In the genomic region with DNA sequence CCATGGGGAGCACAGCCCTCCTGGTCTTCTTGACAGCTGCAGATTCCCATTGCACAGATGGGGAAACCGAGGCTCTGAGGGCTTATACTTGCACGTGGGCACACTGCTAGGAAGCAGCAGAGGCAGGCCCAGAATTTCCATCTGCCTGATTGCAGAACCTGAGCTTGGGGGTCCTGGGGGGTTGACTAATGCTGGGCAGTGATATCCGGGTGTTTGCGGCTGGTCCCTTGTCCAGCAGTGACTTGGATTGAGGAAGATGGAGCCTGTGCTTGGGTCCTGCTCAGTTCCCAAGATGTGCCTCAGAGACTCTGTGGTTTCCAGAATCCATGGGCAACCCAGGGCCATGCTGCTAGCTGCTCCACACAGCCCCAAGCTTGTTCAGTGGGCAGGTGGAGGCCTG, we compare ENCODE assay signal across 26 cellular contexts.
DNase-seq lines count a peak whose midpoint lies in the region; ATAC-seq and TF ChIP-seq lines count a peak whose summit lies in the region.
"Had no signal": no experiment of that assay in that cellular context is flagged by ENCODE, and none has a peak within 500 bp of the region (broad histone marks: within the 10 kb centered on the region; RNA-seq: fewer than 3 reads in every experiment).

No MANE protein-coding gene starts in this region.

- intact Hi-C loops in ascending aorta (cut with DNase I) (no loop called here), left colon (cut with DNase I, micrococcal nuclease) (no loop called here), spleen (cut with DNase I; ENCODE audit: low total_unique reads) (no loop called here)

- H3K4me3 ChIP-seq in ascending aorta (no peak overlapping the region), spleen (no peak overlapping the region)
- H3K4me3 ChIP-seq: dorsolateral prefrontal cortex, gastroesophageal sphincter, suprapubic skin, uterus had no signal

- peak; percentile 41 for DNase-seq in activated effector memory CD4-positive, alpha-beta T cell treated with anti-CD3 and anti-CD28 coated beads, Interleukin-2, amount 50 U/mL, for 16 hours
- DNase-seq in activated effector memory CD4-positive, alpha-beta T cell treated with Interleukin-2 at 50 U/mL for 16 hours, result no peak
- DNase-seq in ascending aorta (ENCODE audit: low spot score in 2 of 2), result peak; percentile 6 to 60
- DNase-seq in left colon, result peak; percentile 1 to 10
- DNase-seq in spleen, result peak; percentile 53
- no peak for DNase-seq in NOMO-1 (lab: John Stamatoyannopoulos, UW; ENCODE audit: unreplicated experiment in 2 of 2)
- DNase-seq in erythroblast (lab: John Stamatoyannopoulos, UW), result no peak
- DNase-seq: activated CD8-positive, alpha-beta T cell treated with anti-CD3 and anti-CD28 coated beads, Interleukin-2, amount 10 ng/mL, durations not matched to agents 7 days and 5 days; activated naive CD8-positive, alpha-beta T cell treated with anti-CD3 and anti-CD28 coated beads, Interleukin-2, amount 50 U/mL, for 24 hours; activated T-cell treated with anti-CD3 and anti-CD28 coated beads for 4 hours; Calu3; cerebellar nuclear complex; DMS79 treated with DMSO at 0.1 percent for 48 hours; GDM1; hypothalamus; immature natural killer cell; MV-4-11; NCI-H146; occipital lobe; SHP77 treated with DMSO at 0.1 percent for 48 hours; stimulated activated naive CD4-positive, alpha-beta T cell had no signal

- H3K36me3 ChIP-seq in ascending aorta, result peaks cover 29 to 51% of the 10 kb centered on the region in 2 donors
- peaks cover 0 to 83% (median 44%) of the 10 kb centered on the region in 6 donors for H3K36me3 ChIP-seq in spleen
- H3K36me3 ChIP-seq: uterus had no signal

- no peak for TF ChIP-seq CTCF in ascending aorta (IDR thresholded peaks at IDR 0.05)
- no peak for TF ChIP-seq CTCF in spleen (IDR thresholded peaks at IDR 0.05 in 8 of 11, conservative IDR thresholded peaks at IDR 0.05 in 3 of 11)

- ATAC-seq in left colon (no peak), HG02973 (IDR thresholded peaks at IDR 0.05; ENCODE audit: unreplicated experiment) (no peak)
- ATAC-seq: activated CD8-positive, alpha-beta T cell treated with anti-CD3 and anti-CD28 coated beads, Interleukin-2, amount 10 ng/mL, durations not matched to agents 7 days and 5 days; activated naive CD8-positive, alpha-beta T cell treated with anti-CD3 and anti-CD28 coated beads, Interleukin-2, amount 50 U/mL, for 24 hours; gastroesophageal sphincter had no signal

- no peak for TF ChIP-seq POLR2A in spleen (IDR thresholded peaks at IDR 0.05)
- TF ChIP-seq POLR2A in erythroblast (IDR thresholded peaks at IDR 0.05; ENCODE audit: low read length), result no peak

- H3K9me3 ChIP-seq in ascending aorta (no peaks in the 10 kb centered on the region), spleen (no peaks in the 10 kb centered on the region)
- H3K9me3 ChIP-seq: gastroesophageal sphincter, suprapubic skin, uterus had no signal

- 67 to 88% (median 79%) methylated on average over 4 of the region's 4 CpGs for WGBS in spleen, 5 donors

- H3K27ac ChIP-seq in ascending aorta (no peak overlapping the region), spleen (no peak overlapping the region)
- H3K27ac ChIP-seq: dorsolateral prefrontal cortex, gastroesophageal sphincter, suprapubic skin, uterus had no signal

- H3K4me1 ChIP-seq in ascending aorta (no peaks in the 10 kb centered on the region), spleen (no peaks in the 10 kb centered on the region)
- H3K4me1 ChIP-seq: gastroesophageal sphincter, suprapubic skin, uterus had no signal

- no peaks in the 10 kb centered on the region for H3K27me3 ChIP-seq in ascending aorta
- H3K27me3 ChIP-seq in spleen (replicated peaks in 1 of 7), result no peaks in the 10 kb centered on the region
- H3K27me3 ChIP-seq: dorsolateral prefrontal cortex, gastroesophageal sphincter, suprapubic skin, uterus had no signal

Comparison
In these comparisons a context has a peak if more than half of its experiments do, and no peak if none do; other contexts are left out.
1. DNase-seq: peak in activated effector memory CD4-positive, alpha-beta T cell treated with anti-CD3 and anti-CD28 coated beads, Interleukin-2, amount 50 U/mL, for 16 hours (single experiment), ascending aorta (2 of 2), left colon (2 of 2) and spleen (single experiment); none in activated effector memory CD4-positive, alpha-beta T cell treated with Interleukin-2 at 50 U/mL for 16 hours (single experiment), NOMO-1 (0 of 2) and erythroblast (0 of 2).